ENCODE assay signal across 16 cellular contexts in genomic region chr14:95699397-95699796, GRCh38. TPM values are rescaled to one million over a fixed set of nuclear protein-coding genes. Genes with fewer than 3 reads are reported as not detected.
DNase-seq lines count a peak whose midpoint lies in the region; ATAC-seq and TF ChIP-seq lines count a peak whose summit lies in the region.
"Had no signal": no experiment of that assay in that cellular context is flagged by ENCODE, and none has a peak within 500 bp of the region (broad histone marks: within the 10 kb centered on the region; RNA-seq: fewer than 3 reads in every experiment).

No MANE protein-coding gene starts in this region.

- CTCF ChIA-PET in PC-9 (lab: Charles Lee), result no interaction called here

- no peaks in the 10 kb centered on the region for H3K9me3 ChIP-seq in PC-9 (ENCODE audit: insufficient read depth, low read depth)
- H3K9me3 ChIP-seq in stomach, result no peaks in the 10 kb centered on the region
- H3K9me3 ChIP-seq: Caco-2 had no signal

- H3K27ac ChIP-seq in PC-9 (no peak overlapping the region), stomach (no peak overlapping the region)

- H3K4me1 Mint-ChIP-seq in stimulated activated naive B cell treated with anti-CD40 and anti-IgM and Interleukin-4, amounts not matched to agents 10 μg/mL and 1 μg/mL and 100 μg/mL, for 72 hours, result peaks cover 61 to 98% of the 10 kb centered on the region in 2 donors

- no peaks in the 10 kb centered on the region for H3K9me3 Mint-ChIP-seq in stimulated activated naive B cell treated with anti-CD40 and anti-IgM and Interleukin-4, amounts not matched to agents 10 μg/mL and 1 μg/mL and 100 μg/mL, for 72 hours

- no peak for DNase-seq in stimulated activated naive B cell treated with anti-CD40 and anti-IgM and Interleukin-4, amounts not matched to agents 10 μg/mL and 1 μg/mL and 100 μg/mL, for 72 hours
- DNase-seq in SIG-M5 (lab: John Stamatoyannopoulos, UW) (no peak), PC-9 (no peak), stomach (no peak)
- DNase-seq: activated T-cell treated with anti-CD3 and anti-CD28 coated beads for 4 hours, anterior cingulate cortex, Caco-2, dermis blood vessel endothelial cell, IMR-90, NCI-H69 had no signal

- no peaks in the 10 kb centered on the region for H3K9me2 ChIP-seq in PC-9 (ENCODE audit: insufficient read depth)

- H3K79me2 ChIP-seq in PC-9 (ENCODE audit: low read depth), result no peaks in the 10 kb centered on the region

- TF ChIP-seq POLR2A in stomach (IDR thresholded peaks at IDR 0.05), result no peak

- no peak overlapping the region for H2AFZ ChIP-seq in PC-9

- H3K36me3 ChIP-seq in PC-9 (ENCODE audit: low read depth) (no peaks in the 10 kb centered on the region), stomach (no peaks in the 10 kb centered on the region)

- 58 to 69% (median 64%) methylated on average over 4 of the region's 4 CpGs for WGBS in stomach, 5 donors

- H3K27me3 ChIP-seq in PC-9 (ENCODE audit: insufficient read depth, low read depth) (peaks cover 26% of the 10 kb centered on the region), stomach (peaks cover 0 to 39% (median 8%) of the 10 kb centered on the region in 3 donors)

- H3K4me1 ChIP-seq in PC-9 (replicated peaks; ENCODE audit: insufficient read depth), result no peaks in the 10 kb centered on the region
- H3K4me1 ChIP-seq in stomach, result no peaks in the 10 kb centered on the region
- H3K4me1 ChIP-seq: Caco-2 had no signal

- H3K27ac Mint-ChIP-seq in stimulated activated naive B cell treated with anti-CD40 and anti-IgM and Interleukin-4, amounts not matched to agents 10 μg/mL and 1 μg/mL and 100 μg/mL, for 72 hours, result peak overlapping the region; percentile 94

- peaks cover 2 to 3% of the 10 kb centered on the region in 2 donors for H3K36me3 Mint-ChIP-seq in stimulated activated naive B cell treated with anti-CD40 and anti-IgM and Interleukin-4, amounts not matched to agents 10 μg/mL and 1 μg/mL and 100 μg/mL, for 72 hours

- TF ChIP-seq EP300 in stomach (IDR thresholded peaks at IDR 0.05), result no peak

- no peaks in the 10 kb centered on the region for H3F3A ChIP-seq in PC-9 (ENCODE audit: insufficient read depth, low read depth)

- TF ChIP-seq CTCF in PC-9 (conservative IDR thresholded peaks at IDR 0.05) (no peak), stomach (IDR thresholded peaks at IDR 0.05) (no peak)

- intact Hi-C loops in PC-9 (cut with micrococcal nuclease; ENCODE audit: unreplicated experiment) (no loop called here), stomach (cut with DNase I; ENCODE audit: low total_unique reads) (no loop called here)

- BruUV-seq in PC-9 (replicated peaks; lab: Mats Ljungman, UMichigan), result no TSS peak

- no peaks in the 10 kb centered on the region for H4K20me1 ChIP-seq in PC-9 (ENCODE audit: insufficient read depth)

- H3K27me3 Mint-ChIP-seq in stimulated activated naive B cell treated with anti-CD40 and anti-IgM and Interleukin-4, amounts not matched to agents 10 μg/mL and 1 μg/mL and 100 μg/mL, for 72 hours, result no peaks in the 10 kb centered on the region

- ATAC-seq in GM18861 (IDR thresholded peaks at IDR 0.05; ENCODE audit: unreplicated experiment), result peak; percentile 35
- ATAC-seq in GM21576 (IDR thresholded peaks at IDR 0.05; ENCODE audit: unreplicated experiment), result peak; percentile 43
- ATAC-seq in HG03571 (IDR thresholded peaks at IDR 0.05; ENCODE audit: unreplicated experiment), result peak; percentile 39
- peak; percentile 46 to 59 for ATAC-seq in stimulated activated naive B cell treated with anti-CD40 and anti-IgM and Interleukin-4, amounts not matched to agents 10 μg/mL and 1 μg/mL and 100 μg/mL, for 72 hours (replicated peaks)

- no peak overlapping the region for H3K4me2 ChIP-seq in PC-9

- H3K4me3 ChIP-seq in PC-9, result no peak overlapping the region
- H3K4me3 ChIP-seq in stomach, result no peak overlapping the region

- H3K4me3 Mint-ChIP-seq in stimulated activated naive B cell treated with anti-CD40 and anti-IgM and Interleukin-4, amounts not matched to agents 10 μg/mL and 1 μg/mL and 100 μg/mL, for 72 hours, result peak overlapping the region; percentile 65 to 66

- POLR2A ChIA-PET in PC-9 (lab: Charles Lee; ENCODE audit: unreplicated experiment), result no interaction called here

RNA-seq across cellular contexts. Expression of gene TCL1B, which starts 13.2 kb away (rescaled TPM):
- total RNA-seq in PC-9 (2021) (not detected in 2 replicates), stomach (under 1 TPM in 1 of 5 donors, not detected in 4; 0.37 TPM)
- not detected for polyA plus RNA-seq in stomach
- total RNA-seq: Caco-2, dermis blood vessel endothelial cell, fibroblast of lung, IMR-90 had no signal
- polyA plus RNA-seq: fibroblast of lung, IMR-90, liver, neural cell had no signal

RNA-seq across cellular contexts. Expression of gene TCL1A, which starts 14.5 kb away (rescaled TPM):
- total RNA-seq in PC-9 (2021) (not detected in 2 replicates), stomach (1 to 10 TPM in 1 of 5 donors, not detected in 4; 3.9 TPM)
- 1 to 10 TPM in 1 of 3 donors, not detected in 2; 6.5 TPM for polyA plus RNA-seq in stomach
- total RNA-seq: Caco-2, dermis blood vessel endothelial cell, fibroblast of lung, IMR-90 had no signal
- polyA plus RNA-seq: fibroblast of lung, IMR-90, neural cell had no signal
